Comparison of ENCODE assay signal across 9 cellular contexts in the genomic region with DNA sequence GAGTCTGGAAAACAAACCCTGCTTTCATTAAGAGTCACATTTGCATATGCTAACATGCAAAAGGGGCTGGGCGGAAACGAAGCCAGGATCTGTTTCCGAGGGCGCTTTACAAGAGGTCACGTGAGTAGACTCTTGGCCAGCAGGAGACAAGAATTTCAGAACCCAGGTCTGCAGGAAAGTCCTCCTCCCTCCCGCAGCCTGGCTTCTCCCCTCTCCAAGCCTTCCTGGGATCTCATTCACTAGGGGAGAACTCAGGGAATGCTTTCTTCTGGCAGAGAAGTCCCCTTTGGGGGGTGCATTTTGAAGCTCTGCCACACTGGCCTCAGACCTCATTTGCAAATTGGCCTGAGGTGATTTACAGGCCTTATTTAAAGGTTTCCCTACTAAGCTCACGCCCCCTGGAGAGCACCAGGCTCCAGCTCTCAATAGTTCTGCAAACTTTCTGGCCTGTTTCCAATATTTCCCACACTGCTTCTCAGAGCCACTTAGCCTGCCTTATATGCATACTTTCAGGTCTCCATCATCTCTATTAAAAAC. TPM values are rescaled to one million over a fixed set of nuclear protein-coding genes. Genes with fewer than 3 reads are reported as not detected.
A peak's percentile ranks its signal among the peaks of the same experiment; 100 is the strongest.
DNase-seq lines count a peak whose midpoint lies in the region; ATAC-seq and TF ChIP-seq lines count a peak whose summit lies in the region.
"Had no signal": no experiment of that assay in that cellular context is flagged by ENCODE, and none has a peak within 500 bp of the region (broad histone marks: within the 10 kb centered on the region; RNA-seq: fewer than 3 reads in every experiment).

No MANE protein-coding gene starts in this region.

- DNase-seq in H7 (peak; percentile 78), NCI-H510A (lab: John Stamatoyannopoulos, UW) (peak; percentile 77), endodermal cell (peak; percentile 94), nucleus accumbens (lab: John Stamatoyannopoulos, UW) (peak in 41 of 56 donors; percentile 13 to 74 (median 35)), HK-2 (ENCODE audit: unreplicated experiment) (no peak)
- DNase-seq in stimulated activated naive CD4-positive, alpha-beta T cell treated with Interleukin-2 at 50 U/mL for 16 hours (lab: John Stamatoyannopoulos, UW): no peak
- DNase-seq: naive B cell had no signal

- H3K9me3 ChIP-seq in endodermal cell (ENCODE audit: control insufficient read depth, low read length): no peaks in the 10 kb centered on the region

- 50 to 51% methylated on average over 6 to 7 of the region's 7 CpGs for WGBS in endodermal cell (ENCODE audit: insufficient coverage in 1 of 2, insufficient read length in 1 of 2), 2 experiments

- H3K36me3 ChIP-seq in H7 (replicated peaks; ENCODE audit: control insufficient read depth, insufficient read depth, low read length) (no peaks in the 10 kb centered on the region), endodermal cell (ENCODE audit: control insufficient read depth, insufficient read depth, low read length) (no peaks in the 10 kb centered on the region)

- peak overlapping the region; percentile 25 for H3K4me3 Mint-ChIP-seq in endodermal cell

- H3K27ac Mint-ChIP-seq in endodermal cell: peak overlapping the region; percentile 93

- no peak overlapping the region for H3K9ac ChIP-seq in endodermal cell (ENCODE audit: extremely low read depth, low read length, poor library complexity, severe bottlenecking)

- H3K27me3 ChIP-seq in H7 (ENCODE audit: control insufficient read depth, insufficient read depth, low read length) (no peaks in the 10 kb centered on the region), endodermal cell (ENCODE audit: control insufficient read depth, insufficient read depth, low read length, poor library complexity, severe bottlenecking) (no peaks in the 10 kb centered on the region)

- peak overlapping the region; percentile 49 for H3K27ac ChIP-seq in endodermal cell (ENCODE audit: low read depth, low read length)

- no peaks in the 10 kb centered on the region for H3K27me3 Mint-ChIP-seq in endodermal cell (ENCODE audit: insufficient read depth)

- H3K4me1 Mint-ChIP-seq in endodermal cell: peaks cover 43% of the 10 kb centered on the region

- TF ChIP-seq CTCF in endodermal cell (conservative IDR thresholded peaks at IDR 0.05): no peak

- H3K9me3 Mint-ChIP-seq in endodermal cell: no peaks in the 10 kb centered on the region
- H3K9me3 Mint-ChIP-seq: naive B cell had no signal

- H3K4me1 ChIP-seq in endodermal cell (ENCODE audit: control insufficient read depth, insufficient read depth, low read length): peaks cover 13% of the 10 kb centered on the region

- H3K4me3 ChIP-seq in H7 (ENCODE audit: insufficient read depth, low read depth, low read length): no peak overlapping the region
- H3K4me3 ChIP-seq in endodermal cell (ENCODE audit: low read length): no peak overlapping the region

- ATAC-seq in HG03025 (IDR thresholded peaks at IDR 0.05; ENCODE audit: low FRiP score, unreplicated experiment) (no peak), HG02852 (IDR thresholded peaks at IDR 0.05; ENCODE audit: unreplicated experiment) (no peak)

- peaks cover 2% of the 10 kb centered on the region for H3K36me3 Mint-ChIP-seq in endodermal cell (ENCODE audit: low read depth)
- H3K36me3 Mint-ChIP-seq: naive B cell had no signal

RNA-seq across cellular contexts. Expression of a gene that starts 57.2 kb away (rescaled TPM):
- total RNA-seq in H7 (2014; rRNA removed; shearing (Covaris generic)): 1.4 and 2.0 TPM in 2 replicates
- total RNA-seq in endodermal cell: 1 to 10 TPM in 1 of 2 donors, not detected in 1; 1.8 TPM
- 0.36 TPM for polyA plus RNA-seq in endodermal cell (2013, experiment 1 of 2)
- polyA plus RNA-seq in endodermal cell (2013, experiment 2 of 2): not detected

Comparison
In these comparisons a context has a peak if more than half of its experiments do, and no peak if none do; other contexts are left out.
1. DNase-seq: peak in H7 (single experiment), NCI-H510A (single experiment), endodermal cell (single experiment) and nucleus accumbens (41 of 56); none in stimulated activated naive CD4-positive, alpha-beta T cell treated with Interleukin-2 at 50 U/mL for 16 hours (single experiment) and HK-2 (single experiment).